In genomic region chr1:99697570-99697969, GRCh38 we compare ENCODE assay signal across 26 cellular contexts. TPM values are rescaled to one million over a fixed set of nuclear protein-coding genes. Genes with fewer than 3 reads are reported as not detected.
"Had no signal": no experiment of that assay in that cellular context is flagged by ENCODE, and none has a peak within 500 bp of the region (broad histone marks: within the 10 kb centered on the region; RNA-seq: fewer than 3 reads in every experiment).

No MANE protein-coding gene starts in this region.

- H3K36me3 ChIP-seq: left lung, lower lobe of right lung had no signal

- H3K4me1 ChIP-seq: left lung, lower lobe of right lung had no signal

- H3K4me3 ChIP-seq: coronary artery, dorsolateral prefrontal cortex, esophagus muscularis mucosa, gastrocnemius medialis, heart left ventricle, hepatocyte, left lung, lower lobe of right lung, mucosa of descending colon had no signal

- H3K79me2 ChIP-seq: hepatocyte had no signal

- FAIRE-seq: colon, kidney had no signal

- H3K9me3 ChIP-seq: esophagus muscularis mucosa, gastrocnemius medialis, left lung, lower lobe of right lung, mucosa of descending colon had no signal

- ATAC-seq: left colon; left lung; lower lobe of right lung; mucosa of descending colon; naive thymus-derived CD8-positive, alpha-beta T cell had no signal

- H3K27ac ChIP-seq: coronary artery, dorsolateral prefrontal cortex, epithelial cell of prostate, esophagus muscularis mucosa, gastrocnemius medialis, heart left ventricle, hepatocyte, left lung, lower lobe of right lung had no signal

- H3K4me2 ChIP-seq: hepatocyte had no signal

- H3K27me3 ChIP-seq: esophagus muscularis mucosa, gastrocnemius medialis, heart left ventricle, hepatocyte, left lung had no signal

- H2AFZ ChIP-seq: hepatocyte had no signal

- DNase-seq: dermis blood vessel endothelial cell; dorsolateral prefrontal cortex; effector CD4-positive, alpha-beta T cell; effector memory CD4-positive, alpha-beta T cell; erythroblast; foreskin melanocyte; gastrocnemius medialis; heart left ventricle; hypothalamus; immature natural killer cell; islet precursor cell; kidney; kidney glomerular epithelial cell; left colon; left lung; left ventricle myocardium superior; lower lobe of right lung; mesenchymal stem cell; mucosa of descending colon; naive B cell; naive thymus-derived CD8-positive, alpha-beta T cell had no signal

RNA-seq across cellular contexts. Expression of gene PALMD, which starts 51.7 kb away (rescaled TPM):
- total RNA-seq: naive thymus-derived CD8-positive, alpha-beta T cell had no signal
- polyA plus RNA-seq: immature natural killer cell; naive thymus-derived CD8-positive, alpha-beta T cell had no signal
